Comparison of ENCODE assay signal across 17 cellular contexts in the genomic region with DNA sequence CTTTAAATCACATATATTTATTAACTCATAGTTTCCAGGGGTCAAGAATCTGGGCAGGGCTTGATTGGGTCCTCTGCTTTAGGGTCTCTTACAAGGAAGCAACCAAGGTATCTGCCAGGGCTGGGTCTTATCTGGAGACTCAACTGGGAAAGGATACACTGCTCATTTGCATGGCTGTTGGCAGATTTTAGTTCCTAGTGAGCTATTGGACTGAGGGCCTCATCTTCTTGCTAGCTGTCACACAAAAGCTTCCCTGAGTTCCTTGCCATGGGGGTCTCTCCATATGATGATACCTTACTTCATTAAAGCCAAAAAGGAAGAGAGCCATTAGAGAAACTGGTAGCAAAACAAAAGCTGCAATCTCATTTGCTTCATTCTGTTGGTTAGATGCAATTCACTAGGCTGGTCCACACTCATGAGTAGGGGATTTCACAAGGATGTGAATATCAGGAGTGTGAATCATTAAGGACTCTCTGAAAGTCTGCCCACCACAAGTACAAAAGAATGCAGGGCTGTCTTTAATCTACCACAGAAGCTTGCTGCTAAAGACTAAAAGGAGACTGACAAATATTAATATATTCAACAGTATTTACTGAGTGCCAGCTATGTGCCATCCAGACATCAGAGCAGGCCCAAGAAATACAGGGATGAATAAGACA. TPM values are rescaled to one million over a fixed set of nuclear protein-coding genes. Genes with fewer than 3 reads are reported as not detected.
DNase-seq lines count a peak whose midpoint lies in the region; ATAC-seq, FAIRE-seq and TF ChIP-seq lines count a peak whose summit lies in the region.
"Had no signal": no experiment of that assay in that cellular context is flagged by ENCODE, and none has a peak within 500 bp of the region (broad histone marks: within the 10 kb centered on the region; RNA-seq: fewer than 3 reads in every experiment).

No MANE protein-coding gene starts in this region.

- H3K4me3 Mint-ChIP-seq in astrocyte (ENCODE audit: unreplicated experiment), result no peak overlapping the region
- H3K4me3 Mint-ChIP-seq: activated B cell treated with CpG ODN at 0.5 μM for 24 hours had no signal

- no peak overlapping the region for H3K4me2 ChIP-seq in astrocyte (ENCODE audit: low read length)
- H3K4me2 ChIP-seq in mammary epithelial cell (ENCODE audit: insufficient read depth, low read depth, low read length), result no peak overlapping the region

- DNase-seq in activated naive CD4-positive, alpha-beta T cell treated with anti-CD3 and anti-CD28 coated beads, Interleukin-2, amount 50 U/mL, for 72 hours (ENCODE audit: low spot score in 2 of 2), result peak in 1 of 2 donors; percentile 10
- no peak for DNase-seq in activated naive CD4-positive, alpha-beta T cell treated with Interleukin-2 at 50 U/mL for 16 hours
- peak; percentile 12 for DNase-seq in astrocyte (ENCODE audit: low read depth)
- no peak for DNase-seq in NCI-H226
- no peak for DNase-seq in mammary epithelial cell
- no peak for DNase-seq in activated CD8-positive, alpha-beta memory T cell treated with anti-CD3 and anti-CD28 coated beads, Interleukin-2, amount 50 U/mL, for 48 hours
- DNase-seq in NCI-H82 treated with DMSO at 0.1 percent for 48 hours (lab: John Stamatoyannopoulos, UW; ENCODE audit: unreplicated experiment), result no peak
- DNase-seq: activated B cell treated with CpG ODN at 0.5 μM for 24 hours; aorta; IMR-90; NCI-H2227 treated with DMSO at 0.1 percent for 48 hours; stimulated activated CD4-positive, alpha-beta T cell treated with anti-CD3 and anti-CD28 coated beads, Interleukin-15, amount 100 ng/mL, for 24 hours had no signal

- TF ChIP-seq CTCF in astrocyte (IDR thresholded peaks at IDR 0.05; ENCODE audit: insufficient read depth, low read depth, low read length) (no peak), mammary epithelial cell (conservative IDR thresholded peaks at IDR 0.05 in 1 of 2, IDR thresholded peaks at IDR 0.05 in 1 of 2; ENCODE audit: extremely low read depth in 1 of 2, insufficient read depth in 1 of 2, low read depth in 1 of 2, low read length in 2 of 2) (no peak)

- H3K9me3 Mint-ChIP-seq in activated naive CD4-positive, alpha-beta T cell treated with anti-CD3 and anti-CD28 coated beads, Interleukin-2, amount 50 U/mL, for 72 hours, result peaks cover 10 to 23% of the 10 kb centered on the region in 2 donors
- H3K9me3 Mint-ChIP-seq in astrocyte (ENCODE audit: unreplicated experiment), result peaks cover 15% of the 10 kb centered on the region

- dilution Hi-C loops in mammary epithelial cell (cut with HindIII; ENCODE audit: low sequenced_read_pairs), result no loop called here

- H3K9me3 ChIP-seq in astrocyte (ENCODE audit: insufficient read depth, low read depth, low read length) (peaks cover 2% of the 10 kb centered on the region), mammary epithelial cell (replicated peaks; ENCODE audit: insufficient read depth, low read length) (peaks cover 2% of the 10 kb centered on the region)
- H3K9me3 ChIP-seq: HAP-1 had no signal

- no peak overlapping the region for H3K27ac Mint-ChIP-seq in activated naive CD4-positive, alpha-beta T cell treated with anti-CD3 and anti-CD28 coated beads, Interleukin-2, amount 50 U/mL, for 72 hours
- peak overlapping the region; percentile 41 for H3K27ac Mint-ChIP-seq in astrocyte (ENCODE audit: unreplicated experiment)
- H3K27ac Mint-ChIP-seq: activated B cell treated with CpG ODN at 0.5 μM for 24 hours had no signal

- no peaks in the 10 kb centered on the region for H3K27me3 Mint-ChIP-seq in astrocyte (ENCODE audit: low read depth, unreplicated experiment)

- H3K9ac ChIP-seq in astrocyte (ENCODE audit: low read length) (no peak overlapping the region), mammary epithelial cell (ENCODE audit: insufficient read depth, low read length) (no peak overlapping the region)

- H3K4me1 Mint-ChIP-seq in astrocyte (ENCODE audit: low read depth, unreplicated experiment), result peaks cover 14% of the 10 kb centered on the region
- H3K4me1 Mint-ChIP-seq: activated B cell treated with CpG ODN at 0.5 μM for 24 hours had no signal

- BruUV-seq in mammary epithelial cell (replicated peaks; lab: Mats Ljungman, UMichigan), result no TSS peak

- H3K27me3 ChIP-seq in astrocyte (ENCODE audit: insufficient read depth, low read length) (no peaks in the 10 kb centered on the region), mammary epithelial cell (ENCODE audit: insufficient read depth, low read length) (no peaks in the 10 kb centered on the region)

- H3K36me3 ChIP-seq in astrocyte (ENCODE audit: insufficient read depth, low read length) (no peaks in the 10 kb centered on the region), mammary epithelial cell (ENCODE audit: insufficient read depth, low read length) (no peaks in the 10 kb centered on the region)
- H3K36me3 ChIP-seq: HAP-1 had no signal

- CTCF ChIA-PET in mammary epithelial cell (lab: Charles Lee; ENCODE audit: low non-redundant PET), result no interaction called here

- H2AFZ ChIP-seq in astrocyte (ENCODE audit: low read depth, low read length) (no peak overlapping the region), mammary epithelial cell (ENCODE audit: low read depth, low read length) (no peak overlapping the region)

- H3K36me3 Mint-ChIP-seq in activated naive CD4-positive, alpha-beta T cell treated with anti-CD3 and anti-CD28 coated beads, Interleukin-2, amount 50 U/mL, for 72 hours, result peaks cover 14 to 50% of the 10 kb centered on the region in 2 donors
- no peaks in the 10 kb centered on the region for H3K36me3 Mint-ChIP-seq in astrocyte (ENCODE audit: low read depth, unreplicated experiment)

- H3K79me2 ChIP-seq in astrocyte (ENCODE audit: insufficient read depth, low read length) (no peaks in the 10 kb centered on the region), mammary epithelial cell (ENCODE audit: insufficient read depth, low read length) (no peaks in the 10 kb centered on the region)

- in situ Hi-C loops in mammary epithelial cell (cut with MboI; ENCODE audit: low sequenced_read_pairs in 2 of 2), result no loop called here

- H3K4me1 ChIP-seq in astrocyte (ENCODE audit: insufficient read depth, low read length) (no peaks in the 10 kb centered on the region), mammary epithelial cell (ENCODE audit: insufficient read depth, low read length) (no peaks in the 10 kb centered on the region)
- H3K4me1 ChIP-seq: HAP-1 had no signal

- intact Hi-C loops in mammary epithelial cell (cut with micrococcal nuclease), result no loop called here

- FAIRE-seq in astrocyte (lab: Jason Lieb, UNC), result no peak
- FAIRE-seq: D721Med had no signal

- H3K27ac ChIP-seq in astrocyte (ENCODE audit: low read depth, low read length), result no peak overlapping the region
- no peak overlapping the region for H3K27ac ChIP-seq in mammary epithelial cell (ENCODE audit: insufficient read depth, low read depth, low read length)

- peak; percentile 87 to 94 for ATAC-seq in activated naive CD4-positive, alpha-beta T cell treated with anti-CD3 and anti-CD28 coated beads, Interleukin-2, amount 50 U/mL, for 72 hours
- ATAC-seq in HG02870 (IDR thresholded peaks at IDR 0.05; ENCODE audit: unreplicated experiment), result peak; percentile 81

- H3K4me3 ChIP-seq in astrocyte (ENCODE audit: insufficient read depth, low read depth, low read length), result no peak overlapping the region
- no peak overlapping the region for H3K4me3 ChIP-seq in mammary epithelial cell (replicated peaks in 1 of 3; ENCODE audit: insufficient read depth in 1 of 3, low read depth in 2 of 3, low read length in 3 of 3)
- H3K4me3 ChIP-seq: HAP-1 had no signal

- H4K20me1 ChIP-seq in astrocyte (ENCODE audit: insufficient read depth, low read length), result no peaks in the 10 kb centered on the region
- H4K20me1 ChIP-seq in mammary epithelial cell (ENCODE audit: insufficient read depth, low read length), result no peaks in the 10 kb centered on the region

RNA-seq across cellular contexts. Expression of a gene that starts 42.0 kb away (rescaled TPM):
- total RNA-seq in activated naive CD4-positive, alpha-beta T cell treated with anti-CD3 and anti-CD28 coated beads, Interleukin-2, amount 50 U/mL, for 72 hours, result 10 to 100 TPM in 1 of 2 donors, 1 to 10 TPM in 1; 8.4 to 12.3 TPM
- not detected in 2 replicates for total RNA-seq in astrocyte
- not detected for total RNA-seq in mammary epithelial cell
- not detected for polyA plus RNA-seq in mammary epithelial cell
- not detected for polyA minus RNA-seq in mammary epithelial cell
- total RNA-seq: activated B cell treated with CpG ODN at 0.5 μM for 24 hours, fibroblast of lung, IMR-90, mesenteric fat pad had no signal
- polyA plus RNA-seq: aorta, fibroblast of lung, IMR-90 had no signal

RNA-seq across cellular contexts. Expression of a gene that starts 53.9 kb away (rescaled TPM):
- total RNA-seq in activated naive CD4-positive, alpha-beta T cell treated with anti-CD3 and anti-CD28 coated beads, Interleukin-2, amount 50 U/mL, for 72 hours, result under 1 TPM; 0.72 to 0.96 TPM
- total RNA-seq in astrocyte, result 1.3 and 2.0 TPM in 2 replicates
- total RNA-seq in mammary epithelial cell, result not detected
- not detected for polyA plus RNA-seq in mammary epithelial cell
- polyA minus RNA-seq in mammary epithelial cell, result not detected
- total RNA-seq: activated B cell treated with CpG ODN at 0.5 μM for 24 hours, fibroblast of lung, IMR-90 had no signal
- polyA plus RNA-seq: aorta, fibroblast of lung, IMR-90 had no signal
